ENCODE assay signal across 29 cellular contexts in genomic region chr3:141128126-141128777, GRCh38.
"Had no signal": no experiment of that assay in that cellular context is flagged by ENCODE, and none has a peak within 500 bp of the region (broad histone marks: within the 10 kb centered on the region; RNA-seq: fewer than 3 reads in every experiment).

No MANE protein-coding gene starts in this region.

- H3K4me1 Mint-ChIP-seq: activated B cell treated with CpG ODN at 0.5 μM for 24 hours; naive thymus-derived CD8-positive, alpha-beta T cell; T-cell had no signal

- H3K27ac ChIP-seq: ascending aorta, coronary artery, neutrophil, ovary, upper lobe of left lung had no signal

- H3K27ac Mint-ChIP-seq: activated B cell treated with CpG ODN at 0.5 μM for 24 hours; activated naive CD8-positive, alpha-beta T cell; progenitor cell of endocrine pancreas; stimulated activated naive CD8-positive, alpha-beta T cell treated with anti-CD3 and anti-CD28 coated beads, Interleukin-15, Interleukin-2, amounts not matched to agents 100 ng/mL and 50 ng/mL, for 24 hours; T-cell; T-helper 2 cell treated with Interferon-gamma antibody and Interleukin-4, amounts not matched to agents 5 μg/mL and 100 μg/mL, for 36 hours had no signal

- H3K9me3 Mint-ChIP-seq: effector memory CD8-positive, alpha-beta T cell; stimulated activated naive CD8-positive, alpha-beta T cell treated with anti-CD3 and anti-CD28 coated beads, Interleukin-15, Interleukin-2, amounts not matched to agents 100 ng/mL and 50 ng/mL, for 24 hours; T-helper 2 cell treated with Interferon-gamma antibody and Interleukin-4, amounts not matched to agents 5 μg/mL and 100 μg/mL, for 36 hours had no signal

- H3K4me1 ChIP-seq: adrenal gland, gastroesophageal sphincter, upper lobe of left lung had no signal

- H3K4me3 ChIP-seq: adrenal gland, ascending aorta, cardiac muscle cell, coronary artery, dorsolateral prefrontal cortex, gastroesophageal sphincter, ovary, upper lobe of left lung had no signal

- H3K36me3 ChIP-seq: adrenal gland, ascending aorta, cardiac muscle cell, gastroesophageal sphincter, neutrophil, ovary, upper lobe of left lung had no signal

- H3K9me3 ChIP-seq: adrenal gland, neutrophil, ovary, upper lobe of left lung had no signal

- H3K27me3 Mint-ChIP-seq: brain, progenitor cell of endocrine pancreas had no signal

- DNase-seq: activated B cell treated with CpG ODN at 0.5 μM for 24 hours; activated CD4-positive, alpha-beta T cell treated with anti-CD3 and anti-CD28 coated beads, Interleukin-2, amount 50 U/mL, for 4 hours; activated effector memory CD4-positive, alpha-beta T cell treated with Interleukin-2 at 50 U/mL for 16 hours; activated naive CD4-positive, alpha-beta T cell treated with Interleukin-2 at 50 U/mL for 16 hours; effector memory CD8-positive, alpha-beta T cell; erythroblast; hippocampal formation; kidney; left colon; mammary epithelial cell; midbrain; naive thymus-derived CD8-positive, alpha-beta T cell; retina; stimulated activated CD4-positive, alpha-beta T cell treated with anti-CD3 and anti-CD28 coated beads, Interleukin-2, amount 100 ng/mL, for 48 hours; T-cell; upper lobe of left lung had no signal

- ATAC-seq: effector memory CD8-positive, alpha-beta T cell; gastroesophageal sphincter; left colon; naive thymus-derived CD8-positive, alpha-beta T cell; T-cell had no signal

- H3K4me3 Mint-ChIP-seq: activated B cell treated with CpG ODN at 0.5 μM for 24 hours; activated naive CD8-positive, alpha-beta T cell; brain; effector memory CD8-positive, alpha-beta T cell; naive thymus-derived CD8-positive, alpha-beta T cell; stimulated activated naive CD8-positive, alpha-beta T cell treated with anti-CD3 and anti-CD28 coated beads, Interleukin-15, Interleukin-2, amounts not matched to agents 100 ng/mL and 50 ng/mL, for 24 hours; T-cell; T-helper 2 cell treated with Interferon-gamma antibody and Interleukin-4, amounts not matched to agents 5 μg/mL and 100 μg/mL, for 36 hours had no signal

- H3K27me3 ChIP-seq: adrenal gland, ascending aorta, cardiac muscle cell, gastroesophageal sphincter, neutrophil, ovary, upper lobe of left lung had no signal

- H3K36me3 Mint-ChIP-seq: activated naive CD8-positive, alpha-beta T cell; naive thymus-derived CD8-positive, alpha-beta T cell; T-cell had no signal
